16 cellular contexts compared by ENCODE assay signal in the genomic region with DNA sequence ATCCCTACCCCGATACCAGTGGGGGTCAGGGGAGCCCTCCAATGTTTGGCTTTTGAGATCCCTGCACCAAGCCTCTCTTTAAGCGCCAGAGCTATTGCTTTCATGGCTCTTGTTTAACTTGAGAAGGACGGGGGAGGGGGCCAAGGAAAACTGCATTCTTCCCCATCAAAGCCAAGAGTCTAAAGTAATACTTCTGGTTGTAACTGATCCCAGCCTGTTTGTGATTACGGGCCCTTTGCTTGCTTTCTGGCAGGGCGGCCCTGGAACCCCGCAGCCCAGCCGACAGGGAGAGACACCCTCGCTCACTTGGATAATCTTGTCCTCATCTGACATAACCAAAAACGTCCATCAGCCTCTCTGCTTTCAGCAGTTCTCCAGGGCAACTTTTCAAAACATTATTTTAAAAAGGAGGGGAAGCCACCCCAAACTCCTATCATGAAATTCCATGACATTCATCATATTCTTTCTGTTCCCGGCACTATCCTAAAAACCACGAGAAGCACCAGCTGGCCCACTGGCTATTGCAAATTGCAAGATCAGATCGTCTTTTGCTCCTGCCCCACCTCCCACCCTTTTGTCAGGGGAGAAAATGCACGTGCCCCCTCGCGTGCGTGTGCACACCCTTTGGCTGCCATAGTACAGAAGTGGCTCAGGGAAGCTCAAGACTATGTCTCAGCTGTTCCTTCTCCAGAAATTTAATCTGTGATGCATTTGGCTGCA.
DNase-seq lines count a peak whose midpoint lies in the region; ATAC-seq and TF ChIP-seq lines count a peak whose summit lies in the region.
"Had no signal": no experiment of that assay in that cellular context is flagged by ENCODE, and none has a peak within 500 bp of the region (broad histone marks: within the 10 kb centered on the region; RNA-seq: fewer than 3 reads in every experiment).

No MANE protein-coding gene starts in this region.

- peaks cover 8% of the 10 kb centered on the region for H3K27me3 Mint-ChIP-seq in HFFc6 (ENCODE audit: insufficient read depth)
- peaks cover 4% of the 10 kb centered on the region for H3K27me3 Mint-ChIP-seq in nephron (ENCODE audit: low read depth)

- TF ChIP-seq EP300 in tibial nerve (IDR thresholded peaks at IDR 0.05) = peak in 1 of 2 donors; percentile 39

- H3K27me3 ChIP-seq in esophagus (ENCODE audit: control insufficient read depth in 1 of 2, insufficient read depth in 2 of 2, low read length in 2 of 2) (no peaks in the 10 kb centered on the region), tibial nerve (no peaks in the 10 kb centered on the region)
- H3K27me3 ChIP-seq: BE2C, body of pancreas, foreskin keratinocyte had no signal

- no peak for TF ChIP-seq POLR2A in tibial nerve (IDR thresholded peaks at IDR 0.05)

- TF ChIP-seq CTCF in HFFc6 (IDR thresholded peaks at IDR 0.05) (no peak), nephron (IDR thresholded peaks at IDR 0.05; ENCODE audit: unreplicated experiment in 3 of 3) (no peak), tibial nerve (IDR thresholded peaks at IDR 0.05) (no peak)

- H3K27ac ChIP-seq in esophagus (ENCODE audit: low read depth in 2 of 2, low read length in 1 of 2) = peak overlapping the region; percentile 36 to 69
- peak overlapping the region; percentile 57 to 90 (median 79) for H3K27ac ChIP-seq in tibial nerve
- H3K27ac ChIP-seq: foreskin keratinocyte, WERI-Rb-1 had no signal

- DNase-seq in HFFc6 (no peak), tibial nerve (ENCODE audit: low spot score in 2 of 2) (no peak), A172 (ENCODE audit: low spot score) (no peak)
- DNase-seq: DMS153, foreskin keratinocyte, midbrain, NCI-H2029 treated with DMSO at 0.1 percent for 48 hours, NCI-H526, WERI-Rb-1 had no signal

- H3K4me1 Mint-ChIP-seq in HFFc6 (ENCODE audit: low read depth) (peaks cover 90% of the 10 kb centered on the region), nephron (peaks cover 86% of the 10 kb centered on the region)

- H3K9me3 Mint-ChIP-seq in HFFc6 (no peaks in the 10 kb centered on the region), nephron (no peaks in the 10 kb centered on the region)

- ATAC-seq in GM21390 (IDR thresholded peaks at IDR 0.05; ENCODE audit: unreplicated experiment) (no peak), GM19452 (IDR thresholded peaks at IDR 0.05; ENCODE audit: unreplicated experiment) (no peak), GM21447 (IDR thresholded peaks at IDR 0.05; ENCODE audit: unreplicated experiment) (no peak)
- ATAC-seq: foreskin keratinocyte had no signal

- H3K27ac Mint-ChIP-seq in HFFc6 (peak overlapping the region; percentile 83), nephron (peak overlapping the region; percentile 74 to 89 (median 76))

- H3K36me3 Mint-ChIP-seq in HFFc6 (ENCODE audit: low read depth) (peaks cover 35% of the 10 kb centered on the region), nephron (ENCODE audit: low read depth) (peaks cover 11% of the 10 kb centered on the region)

- H3K4me3 Mint-ChIP-seq in HFFc6 = peak overlapping the region; percentile 53
- H3K4me3 Mint-ChIP-seq in nephron = peak overlapping the region in 1 of 3 experiments; percentile 20

- H3K4me1 ChIP-seq in esophagus (ENCODE audit: control insufficient read depth in 2 of 2, insufficient read depth in 2 of 2, low read length in 1 of 2) = peaks cover 20 to 38% of the 10 kb centered on the region in 2 donors
- peaks cover 4 to 100% (median 81%) of the 10 kb centered on the region in 4 donors for H3K4me1 ChIP-seq in tibial nerve

- no peaks in the 10 kb centered on the region for H3K9me3 ChIP-seq in esophagus (ENCODE audit: control insufficient read depth in 2 of 2, insufficient read depth in 1 of 2, low read depth in 1 of 2, low read length in 1 of 2)
- no peaks in the 10 kb centered on the region for H3K9me3 ChIP-seq in tibial nerve
- H3K9me3 ChIP-seq: BE2C, body of pancreas had no signal

- H3K36me3 ChIP-seq in esophagus (ENCODE audit: control insufficient read depth in 2 of 2, insufficient read depth in 2 of 2, low read length in 1 of 2) = peaks cover 0 to 23% of the 10 kb centered on the region in 2 donors
- H3K36me3 ChIP-seq in tibial nerve = peaks cover 0 to 9% (median 0%) of the 10 kb centered on the region in 3 donors
- H3K36me3 ChIP-seq: BE2C, WERI-Rb-1 had no signal

- 39 to 55% methylated on average over 16 of the region's 16 CpGs for WGBS in esophagus, 2 donors
- 28 to 33% methylated on average over 16 of the region's 16 CpGs for WGBS in tibial nerve, 2 donors

- H3K4me3 ChIP-seq in esophagus (ENCODE audit: low read depth in 1 of 2, low read length in 2 of 2) (no peak overlapping the region), tibial nerve (no peak overlapping the region)
- H3K4me3 ChIP-seq: body of pancreas had no signal
